10 cellular contexts compared by ENCODE assay signal in the genomic region with DNA sequence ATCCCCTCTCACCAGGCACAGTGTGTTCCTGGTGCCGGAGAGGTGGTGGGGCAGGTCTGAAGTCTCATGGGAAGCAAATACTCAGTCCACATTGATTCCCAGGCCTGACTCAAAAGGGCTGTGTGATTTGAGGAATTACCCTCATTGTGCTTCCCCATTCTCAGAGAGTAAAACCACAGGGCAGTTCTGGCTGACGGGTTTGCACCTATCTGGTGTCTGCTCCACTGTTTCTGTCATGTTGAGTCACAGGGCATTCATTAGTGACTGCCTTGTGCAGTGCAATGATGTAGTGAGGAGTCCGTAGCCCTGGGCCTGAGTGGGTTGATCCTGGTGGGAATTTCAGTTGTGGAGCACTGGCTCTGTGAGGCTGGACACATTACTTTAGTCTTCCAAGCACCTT.
DNase-seq lines count a peak whose midpoint lies in the region; ATAC-seq and TF ChIP-seq lines count a peak whose summit lies in the region.
"Had no signal": no experiment of that assay in that cellular context is flagged by ENCODE, and none has a peak within 500 bp of the region (broad histone marks: within the 10 kb centered on the region; RNA-seq: fewer than 3 reads in every experiment).

No MANE protein-coding gene starts in this region.

- intact Hi-C loops in PC-3 (cut with micrococcal nuclease) (no loop called here), vagina (cut with DNase I) (no loop called here), tibial artery (cut with DNase I; ENCODE audit: low total_unique reads) (no loop called here)

- H3F3A ChIP-seq in PC-3 (ENCODE audit: low read length, unreplicated experiment) = no peaks in the 10 kb centered on the region

- BruUV-seq in PC-3 (replicated peaks; lab: Mats Ljungman, UMichigan) = no TSS peak

- H4K20me1 ChIP-seq in PC-3 (ENCODE audit: low read length) = no peaks in the 10 kb centered on the region

- no peak for TF ChIP-seq CTCF in GM10248 (IDR thresholded peaks at IDR 0.05; ENCODE audit: control extremely low read depth, extremely low read depth, low read depth, missing control alignments)
- TF ChIP-seq CTCF in PC-3 (conservative IDR thresholded peaks at IDR 0.05; ENCODE audit: low read depth, low read length) = no peak
- TF ChIP-seq CTCF in vagina (IDR thresholded peaks at IDR 0.05) = no peak
- TF ChIP-seq CTCF in tibial artery (IDR thresholded peaks at IDR 0.05) = no peak

- no peaks in the 10 kb centered on the region for H3K9me2 ChIP-seq in PC-3 (replicated peaks; ENCODE audit: low read length)

- DNase-seq in GM10248 (ENCODE audit: extremely low spot score) (peak; percentile 52), astrocyte of the hippocampus (ENCODE audit: low read depth, low spot score) (peak; percentile 51), PC-3 (no peak), hippocampal formation (lab: John Stamatoyannopoulos, UW) (no peak), vagina (ENCODE audit: extremely low spot score in 2 of 2) (no peak), tibial artery (no peak)
- DNase-seq: NCI-H2227 treated with DMSO at 0.1 percent for 48 hours; stimulated activated CD4-positive, alpha-beta T cell treated with anti-CD3 and anti-CD28 coated beads, Interleukin-4, amount 100 ng/mL, for 1 hour had no signal

- H2AFZ ChIP-seq in PC-3 (ENCODE audit: low read length) = no peak overlapping the region

- H3K4me1 ChIP-seq in PC-3 (ENCODE audit: insufficient read depth, low read length) (no peaks in the 10 kb centered on the region), vagina (no peaks in the 10 kb centered on the region), tibial artery (no peaks in the 10 kb centered on the region)

- H3K27ac ChIP-seq in PC-3 (ENCODE audit: low read length) (no peak overlapping the region), vagina (no peak overlapping the region), tibial artery (no peak overlapping the region)

- ATAC-seq in GM19463 (IDR thresholded peaks at IDR 0.05; ENCODE audit: unreplicated experiment) = peak; percentile 94
- ATAC-seq in HG03280 (IDR thresholded peaks at IDR 0.05; ENCODE audit: unreplicated experiment) = peak; percentile 73
- ATAC-seq in PC-3 = no peak

- no peaks in the 10 kb centered on the region for H3K79me2 ChIP-seq in PC-3 (ENCODE audit: low read length)

- H3K4me3 ChIP-seq in PC-3 (ENCODE audit: low read length) = no peak overlapping the region
- H3K4me3 ChIP-seq in vagina = no peak overlapping the region
- no peak overlapping the region for H3K4me3 ChIP-seq in tibial artery

- peaks cover 46% of the 10 kb centered on the region for H3K27me3 ChIP-seq in PC-3 (ENCODE audit: low read length)
- no peaks in the 10 kb centered on the region for H3K27me3 ChIP-seq in vagina
- no peaks in the 10 kb centered on the region for H3K27me3 ChIP-seq in tibial artery

- no peak overlapping the region for H3K9ac ChIP-seq in PC-3 (ENCODE audit: low read length)

- no peaks in the 10 kb centered on the region for H3K9me3 ChIP-seq in PC-3 (ENCODE audit: low read length)
- H3K9me3 ChIP-seq in vagina = no peaks in the 10 kb centered on the region
- H3K9me3 ChIP-seq in tibial artery = no peaks in the 10 kb centered on the region

- CTCF ChIA-PET in GM10248 (lab: Yijun Ruan, JAX) (interaction anchor here (1.9 to 2.3 kb wide), 2 partner anchors 12 to 18 kb away, joined by 5 to 11 read pairs; no protein-coding TSS in a partner anchor), PC-3 (lab: Charles Lee) (no interaction called here)

- no peak overlapping the region for H3K4me2 ChIP-seq in PC-3 (ENCODE audit: low read length)

- H3K36me3 ChIP-seq in PC-3 (ENCODE audit: low read depth, low read length) (no peaks in the 10 kb centered on the region), vagina (no peaks in the 10 kb centered on the region), tibial artery (no peaks in the 10 kb centered on the region)

- no peak for TF ChIP-seq POLR2A in vagina (IDR thresholded peaks at IDR 0.05)

- POLR2A ChIA-PET in GM10248 (lab: Yijun Ruan, JAX) (no interaction called here), PC-3 (lab: Charles Lee; ENCODE audit: unreplicated experiment) (no interaction called here)

Comparison
In these comparisons a context has a peak if more than half of its experiments do, and no peak if none do; other contexts are left out.
1. DNase-seq: peak in GM10248 (single experiment) and astrocyte of the hippocampus (single experiment); none in PC-3 (single experiment), hippocampal formation (0 of 2), vagina (0 of 2) and tibial artery (0 of 2).